8 cellular contexts compared by ENCODE assay signal in the genomic region with DNA sequence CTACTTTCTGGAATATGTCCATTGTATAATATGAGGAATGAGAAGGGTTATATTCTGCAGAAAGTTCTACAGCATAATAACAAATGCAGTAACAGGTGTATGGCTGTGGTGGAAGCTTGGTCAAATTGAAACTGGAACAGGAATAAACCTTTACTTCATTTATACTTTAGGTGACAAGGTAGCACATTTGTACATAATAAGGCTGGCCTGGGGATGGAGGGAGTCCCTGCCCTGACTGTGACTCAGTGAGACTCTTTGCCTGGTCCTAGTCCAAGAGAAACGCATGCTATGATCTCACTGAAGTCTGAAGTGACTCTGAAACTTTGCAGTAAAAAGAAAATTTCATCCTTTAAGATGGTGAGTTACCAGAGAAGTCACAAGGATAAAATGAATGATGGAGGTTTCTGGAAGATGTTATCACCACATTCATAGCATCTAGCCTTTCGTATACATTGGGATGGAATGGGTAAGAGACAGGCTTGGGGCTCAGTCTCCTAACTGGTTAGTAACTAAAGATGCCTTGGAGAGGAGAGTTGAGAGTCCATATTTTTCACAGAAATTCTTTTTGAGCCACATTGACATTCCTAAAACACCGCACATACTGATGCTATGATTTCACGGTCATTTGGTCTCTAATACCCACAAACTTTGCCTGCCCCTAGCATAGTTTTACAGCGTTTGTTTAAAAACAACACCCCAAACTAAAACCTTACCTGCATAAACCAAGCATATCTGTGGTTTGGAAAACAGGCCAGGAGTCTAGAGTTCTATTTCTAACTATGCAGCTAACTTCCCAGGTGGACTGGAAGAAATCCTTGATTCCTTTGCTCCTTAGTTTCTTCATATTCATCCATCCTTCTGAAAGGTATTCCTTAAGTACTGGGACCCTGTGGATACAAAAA. TPM values are rescaled to one million over a fixed set of nuclear protein-coding genes. Genes with fewer than 3 reads are reported as not detected.
A peak's percentile ranks its signal among the peaks of the same experiment; 100 is the strongest.
DNase-seq lines count a peak whose midpoint lies in the region; ATAC-seq and TF ChIP-seq lines count a peak whose summit lies in the region.

No MANE protein-coding gene starts in this region.

- no peaks in the 10 kb centered on the region for H3K27me3 ChIP-seq in hepatocyte
- no peaks in the 10 kb centered on the region for H3K27me3 ChIP-seq in aorta (ENCODE audit: control insufficient read depth in 1 of 2, insufficient read depth in 2 of 2, low read length in 1 of 2)
- no peaks in the 10 kb centered on the region for H3K27me3 ChIP-seq in adrenal gland

- TF ChIP-seq CTCF in hepatocyte (IDR thresholded peaks at IDR 0.05; ENCODE audit: poor library complexity) (no peak), RWPE1 (conservative IDR thresholded peaks at IDR 0.05; ENCODE audit: low read depth) (no peak), adrenal gland (IDR thresholded peaks at IDR 0.05) (no peak)

- intact Hi-C loops in aorta (cut with DNase I), result no loop called here
- intact Hi-C loops in adrenal gland (cut with DNase I), result no loop called here

- no peaks in the 10 kb centered on the region for H3K79me2 ChIP-seq in hepatocyte

- CTCF ChIA-PET in RWPE1 (lab: Yijun Ruan, JAX), result no interaction called here

- WGBS in hepatocyte (ENCODE audit: low lambda C conversion rate, missing lambda C conversion rate), result 80% methylated on average over 5 of the region's 5 CpGs
- 17 to 23% methylated on average over 5 of the region's 5 CpGs for WGBS in aorta, 2 donors
- WGBS in adrenal gland, 4 donors, result 64 to 76% (median 72%) methylated on average over 5 of the region's 5 CpGs

- DNase-seq in hepatocyte (ENCODE audit: low spot score) (no peak), RWPE1 (ENCODE audit: low spot score) (no peak), aorta (no peak), adrenal gland (no peak), iPS-NIHi11 (ENCODE audit: low spot score) (no peak)

- no peaks in the 10 kb centered on the region for H4K20me1 ChIP-seq in hepatocyte (ENCODE audit: insufficient read depth, poor library complexity, severe bottlenecking)

- no peak overlapping the region for H3K4me2 ChIP-seq in hepatocyte

- H3K4me1 ChIP-seq in hepatocyte (ENCODE audit: insufficient read depth) (peaks cover 17% of the 10 kb centered on the region), aorta (ENCODE audit: control insufficient read depth in 1 of 2, insufficient read depth in 2 of 2, low read length in 2 of 2) (peaks cover 0 to 4% of the 10 kb centered on the region in 2 donors), adrenal gland (replicated peaks in 1 of 2) (peaks cover 0 to 17% of the 10 kb centered on the region in 2 donors)

- no peak for TF ChIP-seq EP300 in Ishikawa (IDR thresholded peaks at IDR 0.05; ENCODE audit: borderline replicate concordance)

- H3K27ac ChIP-seq in hepatocyte (peak overlapping the region; percentile 77), RWPE1 (no peak overlapping the region), aorta (ENCODE audit: low read depth in 1 of 2, low read length in 2 of 2) (no peak overlapping the region), adrenal gland (no peak overlapping the region)

- no peak overlapping the region for H2AFZ ChIP-seq in hepatocyte

- ATAC-seq in GM18499 (IDR thresholded peaks at IDR 0.05; ENCODE audit: insufficient read depth, unreplicated experiment) (peak; percentile 90), GM21723 (IDR thresholded peaks at IDR 0.05; ENCODE audit: unreplicated experiment) (peak; percentile 83), aorta (ENCODE audit: low FRiP score) (no peak)

- H3K9me3 ChIP-seq in hepatocyte (ENCODE audit: low read depth) (no peaks in the 10 kb centered on the region), aorta (ENCODE audit: control insufficient read depth, low read length) (no peaks in the 10 kb centered on the region), adrenal gland (replicated peaks in 1 of 3) (no peaks in the 10 kb centered on the region)

- TF ChIP-seq RAD21 in Ishikawa (IDR thresholded peaks at IDR 0.05; ENCODE audit: low read depth), result no peak

- H3K4me3 ChIP-seq in hepatocyte (no peak overlapping the region), aorta (ENCODE audit: low read length in 2 of 2) (no peak overlapping the region), adrenal gland (no peak overlapping the region)

- no peaks in the 10 kb centered on the region for H3K9me2 ChIP-seq in hepatocyte (replicated peaks; ENCODE audit: insufficient read depth)

- no peak for TF ChIP-seq POLR2A in adrenal gland (IDR thresholded peaks at IDR 0.05)

- POLR2A ChIA-PET in RWPE1 (lab: Yijun Ruan, JAX; ENCODE audit: low non-redundant PET), result no interaction called here

- no peaks in the 10 kb centered on the region for H3K36me3 ChIP-seq in hepatocyte (replicated peaks; ENCODE audit: insufficient read depth, low read depth)
- H3K36me3 ChIP-seq in aorta (ENCODE audit: control insufficient read depth in 1 of 2, insufficient read depth in 2 of 2, low read length in 1 of 2), result no peaks in the 10 kb centered on the region
- H3K36me3 ChIP-seq in adrenal gland (replicated peaks in 1 of 2), result no peaks in the 10 kb centered on the region

TF ChIP-seq in Ishikawa, 13 proteins besides CTCF, POLR2A, EP300 and RAD21:
- TF ChIP-seq TEAD4 (IDR thresholded peaks at IDR 0.05), result peak; percentile 34; the same call in 1 of the 2 replicates
- TF ChIP-seq TCF12 (IDR thresholded peaks at IDR 0.05; ENCODE audit: low read depth), result no peak
- TF ChIP-seq, protein P1, sequence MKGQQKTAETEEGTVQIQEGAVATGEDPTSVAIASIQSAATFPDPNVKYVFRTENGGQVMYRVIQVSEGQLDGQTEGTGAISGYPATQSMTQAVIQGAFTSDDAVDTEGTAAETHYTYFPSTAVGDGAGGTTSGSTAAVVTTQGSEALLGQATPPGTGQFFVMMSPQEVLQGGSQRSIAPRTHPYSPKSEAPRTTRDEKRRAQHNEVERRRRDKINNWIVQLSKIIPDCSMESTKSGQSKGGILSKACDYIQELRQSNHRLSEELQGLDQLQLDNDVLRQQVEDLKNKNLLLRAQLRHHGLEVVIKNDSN (IDR thresholded peaks at IDR 0.05), result no peak
TF ChIP-seq in Ishikawa: peak in this region for 1.

RNA-seq across cellular contexts. Expression of a gene that starts 42.4 kb away (rescaled TPM):
- total RNA-seq in hepatocyte, result 36.1 and 40.0 TPM in 2 replicates
- 19.6 and 27.2 TPM in 2 replicates for polyA plus RNA-seq in hepatocyte
- 10 to 100 TPM; 71.8 to 74.4 TPM for total RNA-seq in aorta
- 1 to 10 TPM; 5.7 to 6.0 TPM for polyA plus RNA-seq in aorta
- 10 to 100 TPM in 6 of 8 donors, 1 to 10 TPM in 2; 2.5 to 39.9 (median 20.5) TPM for total RNA-seq in adrenal gland
- 10 to 100 TPM; 10.2 to 13.4 (median 10.3) TPM for polyA plus RNA-seq in adrenal gland
